19 cellular contexts compared by ENCODE assay signal in the genomic region with DNA sequence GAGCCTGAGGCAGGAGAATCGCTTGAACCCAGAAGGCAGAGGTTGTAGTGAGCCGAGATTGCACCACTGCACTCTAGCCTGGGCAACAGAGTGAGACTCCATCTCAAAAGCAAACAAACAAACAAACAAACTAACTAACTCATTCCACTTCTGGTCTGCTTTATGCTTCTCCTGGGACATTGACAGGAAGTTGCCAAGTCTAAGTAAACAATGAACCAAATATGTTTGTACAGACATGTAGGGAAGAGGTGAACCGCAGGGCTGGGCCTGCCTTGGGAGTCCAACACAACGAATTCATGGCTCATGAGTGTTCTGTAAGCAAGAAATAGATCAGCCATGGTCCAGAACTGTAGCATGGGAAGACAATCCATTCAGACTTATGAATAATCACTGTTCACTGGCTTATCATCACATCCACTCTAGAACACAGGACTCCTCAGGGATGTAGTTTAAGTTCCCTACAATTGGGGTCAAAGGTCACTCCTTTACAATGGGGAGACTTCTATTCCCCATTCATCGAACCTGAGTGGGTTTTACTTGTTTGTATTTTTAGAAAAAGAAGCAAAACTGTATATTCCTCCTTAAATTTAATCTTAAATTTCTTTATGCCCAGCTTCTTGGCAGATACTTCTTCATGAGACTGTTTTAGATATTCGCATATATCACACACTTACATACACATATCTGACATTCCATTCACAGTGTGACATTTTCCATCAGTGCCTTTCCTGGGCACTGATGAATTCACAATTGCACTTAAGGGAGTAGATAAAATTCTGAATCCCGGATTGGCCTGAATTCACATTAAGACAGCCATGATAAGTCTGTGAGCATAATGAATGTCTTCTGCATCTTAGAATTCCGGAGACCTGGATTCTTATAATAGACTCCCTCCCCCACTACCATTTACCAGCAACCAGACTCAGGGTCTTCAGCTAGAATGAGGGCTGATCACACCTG.
DNase-seq lines count a peak whose midpoint lies in the region; ATAC-seq, FAIRE-seq and TF ChIP-seq lines count a peak whose summit lies in the region.
"Had no signal": no experiment of that assay in that cellular context is flagged by ENCODE, and none has a peak within 500 bp of the region (broad histone marks: within the 10 kb centered on the region; RNA-seq: fewer than 3 reads in every experiment).

No MANE protein-coding gene starts in this region.

- H3K27me3 ChIP-seq in K562 (ENCODE audit: control insufficient read depth in 2 of 2, insufficient read depth in 2 of 2, low read length in 2 of 2) (peaks cover 4 to 5% of the 10 kb centered on the region in 2 experiments; a peak in 3 of 5 replicates), HepG2 (ENCODE audit: control insufficient read depth in 1 of 2, insufficient read depth in 2 of 2, low read length in 2 of 2) (no peaks in the 10 kb centered on the region)
- H3K27me3 ChIP-seq: left lung, upper lobe of left lung had no signal

- TF ChIP-seq CTCF in K562 (IDR thresholded peaks at IDR 0.05 in 2 of 3, conservative IDR thresholded peaks at IDR 0.05 in 1 of 3; ENCODE audit: insufficient read depth in 2 of 3, low read depth in 1 of 3, low read length in 3 of 3) (no peak), HepG2 (CRISPR knock-in tag; IDR thresholded peaks at IDR 0.05) (no peak)

- in situ Hi-C loops in K562 (cut with MboI) (no loop called here), HepG2 (cut with HindIII; ENCODE audit: extremely low pct_ligation_motif_present, low pct_unique_long_range_greater_than_20kb) (no loop called here)

- CTCF ChIA-PET in K562 (lab: Yijun Ruan, JAX; ENCODE audit: low intra/inter-chr PET ratio) (no interaction called here), HepG2 (lab: Yijun Ruan, JAX; ENCODE audit: low intra/inter-chr PET ratio, low total read pairs) (no interaction called here)

- intact Hi-C loops in left ventricle myocardium superior (cut with micrococcal nuclease) = no loop called here
- intact Hi-C loops in left cardiac atrium (cut with DNase I) = no loop called here
- intact Hi-C loops in K562 (cut with micrococcal nuclease) = no loop called here
- intact Hi-C loops in HepG2 (cut with micrococcal nuclease; ENCODE audit: unreplicated experiment) = no loop called here

- H3K27ac ChIP-seq in K562 (ENCODE audit: extremely low read depth, low read depth, low read length) (no peak overlapping the region), HepG2 (ENCODE audit: extremely low read length, insufficient read depth, low read length) (no peak overlapping the region)
- H3K27ac ChIP-seq: coronary artery, left lung, upper lobe of left lung, WERI-Rb-1 had no signal

- H2AFZ ChIP-seq in K562 (ENCODE audit: low read depth, low read length) (no peak overlapping the region), HepG2 (ENCODE audit: low read length) (no peak overlapping the region)

- H3K79me2 ChIP-seq in K562 (ENCODE audit: control insufficient read depth, insufficient read depth, low read length) (no peaks in the 10 kb centered on the region), HepG2 (ENCODE audit: insufficient read depth, low read length) (no peaks in the 10 kb centered on the region)

- no peaks in the 10 kb centered on the region for H3K36me3 ChIP-seq in K562 (ENCODE audit: control insufficient read depth, insufficient read depth, low read length)
- no peaks in the 10 kb centered on the region for H3K36me3 ChIP-seq in HepG2 (replicated peaks in 1 of 2; ENCODE audit: control insufficient read depth in 1 of 2, insufficient read depth in 2 of 2, low read length in 2 of 2)
- H3K36me3 ChIP-seq: left lung, upper lobe of left lung, WERI-Rb-1 had no signal

- TF ChIP-seq POLR2A in K562 (conservative IDR thresholded peaks at IDR 0.05) (no peak), HepG2 (IDR thresholded peaks at IDR 0.05; ENCODE audit: insufficient read depth in 1 of 2, low read depth in 2 of 2, low read length in 2 of 2) (no peak)

- no peak for FAIRE-seq in K562 (lab: Jason Lieb, UNC)
- FAIRE-seq in HepG2 (lab: Jason Lieb, UNC) = no peak
- FAIRE-seq: GM12892 had no signal

- ATAC-seq in left ventricle myocardium superior = peak; percentile 35
- ATAC-seq in left cardiac atrium = no peak
- ATAC-seq in K562 = no peak
- no peak; the same call in 2 of the 3 replicates for ATAC-seq in HepG2
- ATAC-seq in HG02678 (IDR thresholded peaks at IDR 0.05; ENCODE audit: unreplicated experiment) = no peak
- ATAC-seq: activated naive CD4-positive, alpha-beta T cell treated with anti-CD3 and anti-CD28 coated beads, Interleukin-2, amount 50 U/mL, for 72 hours; left lung had no signal

- no peaks in the 10 kb centered on the region for H3K9me3 ChIP-seq in K562 (replicated peaks; ENCODE audit: control insufficient read depth, insufficient read depth, low read depth, low read length)
- H3K9me3 ChIP-seq in HepG2 (ENCODE audit: low read length) = no peaks in the 10 kb centered on the region
- H3K9me3 ChIP-seq: left lung, upper lobe of left lung had no signal

- H3K9ac ChIP-seq in K562 (ENCODE audit: insufficient read depth in 1 of 2, low read depth in 2 of 2, low read length in 2 of 2) (no peak overlapping the region), HepG2 (ENCODE audit: insufficient read depth, low read depth, low read length) (no peak overlapping the region)

- BruUV-seq in K562 (replicated peaks; lab: Mats Ljungman, UMichigan) = no TSS peak
- BruUV-seq in HepG2 (replicated peaks; lab: Mats Ljungman, UMichigan) = no TSS peak

- POLR2A ChIA-PET in K562 (lab: Yijun Ruan, JAX) = interaction anchor here (0.6 to 1.0 kb wide), 2 partner anchors 30 to 169 kb away, joined by 3 to 5 read pairs; no protein-coding TSS in a partner anchor
- POLR2A ChIA-PET in HepG2 (lab: Yijun Ruan, JAX) = no interaction called here

- TF ChIP-seq RAD21 in K562 (CRISPR knock-in tag; conservative IDR thresholded peaks at IDR 0.05 in 1 of 2, IDR thresholded peaks at IDR 0.05 in 1 of 2) = no peak
- no peak for TF ChIP-seq RAD21 in HepG2 (CRISPR knock-in tag; IDR thresholded peaks at IDR 0.05)

- H3K4me1 ChIP-seq in K562 (replicated peaks in 1 of 2; ENCODE audit: control insufficient read depth in 2 of 2, insufficient read depth in 2 of 2, low read length in 2 of 2) = no peaks in the 10 kb centered on the region
- peaks cover 26% of the 10 kb centered on the region for H3K4me1 ChIP-seq in HepG2 (ENCODE audit: insufficient read depth, low read length)
- H3K4me1 ChIP-seq: left lung, upper lobe of left lung had no signal

- no peaks in the 10 kb centered on the region for H3K9me1 ChIP-seq in K562 (ENCODE audit: control insufficient read depth, insufficient read depth, low read length)

- H4K20me1 ChIP-seq in K562 (replicated peaks; ENCODE audit: control insufficient read depth, insufficient read depth, low read length) (no peaks in the 10 kb centered on the region), HepG2 (ENCODE audit: insufficient read depth, low read length) (no peaks in the 10 kb centered on the region)

- no peak for DNase-seq in left ventricle myocardium superior
- DNase-seq in left cardiac atrium = no peak
- no peak for DNase-seq in K562 (ENCODE audit: extremely low read depth in 1 of 4, low spot score in 3 of 4)
- peak; percentile 30 for DNase-seq in HepG2 (ENCODE audit: low spot score)
- DNase-seq in T-helper 9 cell = no peak
- DNase-seq in NCI-H187 (lab: John Stamatoyannopoulos, UW) = no peak
- no peak for DNase-seq in central memory CD4-positive, alpha-beta T cell
- DNase-seq: activated CD8-positive, alpha-beta memory T cell treated with anti-CD3 and anti-CD28 coated beads, Interleukin-2, amount 50 U/mL, for 4 hours; DMS79; left lung; NCI-H524; SIG-M5; stimulated activated CD4-positive, alpha-beta T cell treated with anti-CD3 and anti-CD28 coated beads, Interleukin-12 subunit alpha, Interleukin-12 subunit beta, amount 100 ng/mL, for 4 hours; upper lobe of left lung; WERI-Rb-1 had no signal

- WGBS in K562 (ENCODE audit: insufficient coverage, low coverage, missing lambda C conversion rate) = 5% methylated on average over 8 of the region's 8 CpGs
- 44% methylated on average over 8 of the region's 8 CpGs for whole genome bisulfite sequencing in HepG2 (ENCODE audit: low lambda C conversion rate)

- TF ChIP-seq EP300 in K562 (IDR thresholded peaks at IDR 0.05; ENCODE audit: low read length) (no peak), HepG2 (IDR thresholded peaks at IDR 0.05; ENCODE audit: low read depth in 2 of 2, low read length in 2 of 2) (peak in 1 of 2 experiments; percentile 57; a peak in 1 of 4 replicates), HepG2 (CRISPR knock-in tag; IDR thresholded peaks at IDR 0.05; ENCODE audit: borderline replicate concordance) (no peak)

- H3K4me2 ChIP-seq in K562 (ENCODE audit: insufficient read depth, low read length) (no peak overlapping the region), HepG2 (ENCODE audit: low read depth, low read length) (no peak overlapping the region)

- no peak overlapping the region for H3K4me3 ChIP-seq in K562
- no peak overlapping the region for H3K4me3 ChIP-seq in HepG2 (replicated peaks in 1 of 3; ENCODE audit: insufficient read depth in 1 of 3, low read depth in 2 of 3, low read length in 3 of 3)
- H3K4me3 ChIP-seq: coronary artery, left lung, upper lobe of left lung had no signal

TF ChIP-seq in HepG2, 621 proteins besides CTCF, POLR2A, EP300 and RAD21 (continues in another document):
- TF ChIP-seq, protein P1, sequence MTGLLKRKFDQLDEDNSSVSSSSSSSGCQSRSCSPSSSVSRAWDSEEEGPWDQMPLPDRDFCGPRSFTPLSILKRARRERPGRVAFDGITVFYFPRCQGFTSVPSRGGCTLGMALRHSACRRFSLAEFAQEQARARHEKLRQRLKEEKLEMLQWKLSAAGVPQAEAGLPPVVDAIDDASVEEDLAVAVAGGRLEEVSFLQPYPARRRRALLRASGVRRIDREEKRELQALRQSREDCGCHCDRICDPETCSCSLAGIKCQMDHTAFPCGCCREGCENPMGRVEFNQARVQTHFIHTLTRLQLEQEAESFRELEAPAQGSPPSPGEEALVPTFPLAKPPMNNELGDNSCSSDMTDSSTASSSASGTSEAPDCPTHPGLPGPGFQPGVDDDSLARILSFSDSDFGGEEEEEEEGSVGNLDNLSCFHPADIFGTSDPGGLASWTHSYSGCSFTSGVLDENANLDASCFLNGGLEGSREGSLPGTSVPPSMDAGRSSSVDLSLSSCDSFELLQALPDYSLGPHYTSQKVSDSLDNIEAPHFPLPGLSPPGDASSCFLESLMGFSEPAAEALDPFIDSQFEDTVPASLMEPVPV (CRISPR knock-in tag; IDR thresholded peaks at IDR 0.05) = no peak
- TF ChIP-seq ARNT2 (CRISPR knock-in tag; IDR thresholded peaks at IDR 0.05; ENCODE audit: low read depth) (no peak), FOXA3 (CRISPR knock-in tag; IDR thresholded peaks at IDR 0.05) (peak; percentile 73), PPARG (CRISPR knock-in tag; conservative IDR thresholded peaks at IDR 0.05) (peak; percentile 95), TMF1 (CRISPR knock-in tag; IDR thresholded peaks at IDR 0.05; ENCODE audit: low read depth) (no peak)
